ENCODE assay signal across 8 cellular contexts in genomic region chr6:33983109-33983475, GRCh38.
DNase-seq lines count a peak whose midpoint lies in the region; ATAC-seq and TF ChIP-seq lines count a peak whose summit lies in the region.

No MANE protein-coding gene starts in this region.

- H3K18ac ChIP-seq in IMR-90 (ENCODE audit: low read depth, low read length) = no peak overlapping the region

- no peak overlapping the region for H4K91ac ChIP-seq in IMR-90 (ENCODE audit: insufficient read depth, low read depth, low read length)

- H3K4me3 ChIP-seq in BLaER1 = no peak overlapping the region
- H3K4me3 ChIP-seq in IMR-90 (ENCODE audit: insufficient read depth, low read depth, low read length) = no peak overlapping the region
- H3K4me3 ChIP-seq in body of pancreas = no peak overlapping the region

- no peak overlapping the region for H2BK120ac ChIP-seq in IMR-90 (ENCODE audit: low read depth, low read length)

- peak overlapping the region; percentile 32 for H2AFZ ChIP-seq in IMR-90 (replicated peaks; ENCODE audit: low read length, poor library complexity)

- 0 out of 2 replicates have a peak overlapping the region, but pooled peaks have one; percentile 7 for H3K4me2 ChIP-seq in BLaER1
- no peak overlapping the region for H3K4me2 ChIP-seq in IMR-90 (ENCODE audit: low read depth, low read length)

- CTCF ChIA-PET in IMR-90 (lab: Yijun Ruan, JAX) = no interaction called here

- TF ChIP-seq POLR2A in IMR-90 (IDR thresholded peaks at IDR 0.05; ENCODE audit: low read depth, low read length) (no peak), body of pancreas (IDR thresholded peaks at IDR 0.05) (peak in 2 of 3 donors; percentile 25 to 27)

- no peak overlapping the region for H2BK15ac ChIP-seq in IMR-90 (ENCODE audit: low read depth, low read length)

- no peak overlapping the region for H4K8ac ChIP-seq in IMR-90 (ENCODE audit: low read depth in 2 of 2, low read length in 2 of 2)

- H2AK5ac ChIP-seq in IMR-90 (ENCODE audit: low read depth, low read length) = no peak overlapping the region

- no peaks in the 10 kb centered on the region for H3K9me1 ChIP-seq in IMR-90 (ENCODE audit: insufficient read depth, low read length)

- in situ Hi-C loops in IMR-90 (cut with MboI; ENCODE audit: low sequenced_read_pairs) = no loop called here

- no peak overlapping the region for H3K27ac ChIP-seq in BLaER1
- H3K27ac ChIP-seq in IMR-90 (ENCODE audit: insufficient read depth, low read length) = no peak overlapping the region
- H3K27ac ChIP-seq in body of pancreas = peak overlapping the region in 3 of 4 donors; percentile 34 to 61 (median 39)

- no peaks in the 10 kb centered on the region for H3K36me3 ChIP-seq in BLaER1
- H3K36me3 ChIP-seq in IMR-90 (ENCODE audit: control insufficient read depth, insufficient read depth, low read length) = no peaks in the 10 kb centered on the region
- H3K36me3 ChIP-seq in body of pancreas (replicated peaks in 1 of 2; ENCODE audit: insufficient read depth in 1 of 2, low read depth in 2 of 2) = no peaks in the 10 kb centered on the region

- no peak overlapping the region for H3K23ac ChIP-seq in IMR-90 (ENCODE audit: low read depth, low read length)

- WGBS in IMR-90 (ENCODE audit: extremely low coverage in 2 of 2, insufficient read length in 1 of 2), 2 experiments = 0% methylated on average over 1 of the region's 10 CpGs; no CpG with 5 or more reads in 1 of the 2 experiments
- 47 to 57% methylated on average over 10 of the region's 10 CpGs for WGBS in body of pancreas, 2 donors

- H3K56ac ChIP-seq in IMR-90 (ENCODE audit: extremely low read depth, insufficient read depth, low read length) = no peak overlapping the region

- no peak overlapping the region for H2BK20ac ChIP-seq in IMR-90 (ENCODE audit: low read depth, low read length)

- H3K79me1 ChIP-seq in IMR-90 (ENCODE audit: low read depth in 1 of 2, low read length in 2 of 2) = no peaks in the 10 kb centered on the region

- no peak overlapping the region for H3K14ac ChIP-seq in IMR-90 (replicated peaks; ENCODE audit: low read depth, low read length)

- no TSS peak for BruUV-seq in IMR-90 (replicated peaks; lab: Mats Ljungman, UMichigan)

- dilution Hi-C loops in IMR-90 (cut with HindIII; ENCODE audit: low sequenced_read_pairs, unreplicated experiment) = no loop called here

- H4K20me1 ChIP-seq in BLaER1 (no peaks in the 10 kb centered on the region), IMR-90 (ENCODE audit: insufficient read depth, low read length) (no peaks in the 10 kb centered on the region; the same call in 1 of the 2 replicates)

- H2BK5ac ChIP-seq in IMR-90 (ENCODE audit: low read depth, low read length, poor library complexity, severe bottlenecking) = no peak overlapping the region

- H3K4ac ChIP-seq in IMR-90 (ENCODE audit: low read depth, low read length) = no peak overlapping the region

- POLR2A ChIA-PET in IMR-90 (lab: Charles Lee; ENCODE audit: unreplicated experiment) = no interaction called here

- H3K9ac ChIP-seq in BLaER1 (no peak overlapping the region), IMR-90 (ENCODE audit: low read depth, low read length) (no peak overlapping the region)

- intact Hi-C loops in IMR-90 (cut with micrococcal nuclease) (no loop called here), body of pancreas (cut with DNase I) (no loop called here)

- no peak for TF ChIP-seq RAD21 in IMR-90 (IDR thresholded peaks at IDR 0.05; ENCODE audit: low read length)

- TF ChIP-seq CTCF in IMR-90 (conservative IDR thresholded peaks at IDR 0.05; ENCODE audit: low read depth, low read length) (no peak), body of pancreas (IDR thresholded peaks at IDR 0.05) (peak in 3 of 7 experiments; percentile 7 to 23 (median 9))

- H3K9me3 ChIP-seq in BLaER1 = no peaks in the 10 kb centered on the region
- no peaks in the 10 kb centered on the region for H3K9me3 ChIP-seq in IMR-90 (ENCODE audit: control insufficient read depth, insufficient read depth, low read length)
- no peaks in the 10 kb centered on the region for H3K9me3 ChIP-seq in body of pancreas

- H2AK9ac ChIP-seq in IMR-90 (replicated peaks; ENCODE audit: low read depth, low read length, poor library complexity) = no peak overlapping the region

- ATAC-seq in IMR-90 (ENCODE audit: low read depth) = peak; percentile 42; the same call in 1 of the 2 replicates
- ATAC-seq in body of pancreas = peak; percentile 84
- no peak for ATAC-seq in GM18519 (IDR thresholded peaks at IDR 0.05; ENCODE audit: low FRiP score, unreplicated experiment)

- DNase-seq in IMR-90 (peak; percentile 1), body of pancreas (peak; percentile 22 to 67 (median 50)), medulla oblongata (ENCODE audit: extremely low spot score) (peak; percentile 26), OCI-M2 (lab: John Stamatoyannopoulos, UW; ENCODE audit: unreplicated experiment) (no peak), activated gamma-delta T cell treated with Interleukin-2 at 50 U/mL for 16 hours (no peak)
- no peak for DNase-seq in stimulated activated CD4-positive, alpha-beta T cell treated with anti-CD3 and anti-CD28 coated beads, Interleukin-2, amount 100 ng/mL, for 24 hours

- H3K4me1 ChIP-seq in BLaER1 (peaks cover 20% of the 10 kb centered on the region), IMR-90 (ENCODE audit: control insufficient read depth, insufficient read depth, low read length) (no peaks in the 10 kb centered on the region), body of pancreas (peaks cover 17% of the 10 kb centered on the region)

- no peaks in the 10 kb centered on the region for H3K27me3 ChIP-seq in BLaER1
- H3K27me3 ChIP-seq in IMR-90 (ENCODE audit: control insufficient read depth, insufficient read depth, low read length) = peaks cover 46% of the 10 kb centered on the region
- no peaks in the 10 kb centered on the region for H3K27me3 ChIP-seq in body of pancreas

- H4K5ac ChIP-seq in IMR-90 (ENCODE audit: low read depth, low read length) = no peak overlapping the region

TF ChIP-seq in IMR-90, 13 proteins besides CTCF, POLR2A, EP300 and RAD21:
- no peak for TF ChIP-seq FOS (IDR thresholded peaks at IDR 0.05; ENCODE audit: low read depth, low read length)
- TF ChIP-seq ELK1 (IDR thresholded peaks at IDR 0.05; ENCODE audit: borderline replicate concordance, low read depth, low read length) = no peak
- no peak for TF ChIP-seq USF2 (IDR thresholded peaks at IDR 0.05; ENCODE audit: low read depth, low read length)
- TF ChIP-seq MXI1 (IDR thresholded peaks at IDR 0.05; ENCODE audit: borderline replicate concordance, low read depth, low read length) = no peak
- TF ChIP-seq MAZ (IDR thresholded peaks at IDR 0.05; ENCODE audit: borderline replicate concordance, low read depth, low read length) = no peak
- TF ChIP-seq SMC3 (IDR thresholded peaks at IDR 0.05; ENCODE audit: low read depth, low read length) = no peak
- no peak for TF ChIP-seq RCOR1 (IDR thresholded peaks at IDR 0.05; ENCODE audit: insufficient replicate concordance, low read length)
- no peak for TF ChIP-seq CEBPB (IDR thresholded peaks at IDR 0.05; ENCODE audit: low read depth, low read length)
- no peak for TF ChIP-seq MAFK (IDR thresholded peaks at IDR 0.05; ENCODE audit: low read depth, low read length)
- TF ChIP-seq BHLHE40 (IDR thresholded peaks at IDR 0.05; ENCODE audit: low read depth, low read length) = no peak
- TF ChIP-seq NFE2L2 (IDR thresholded peaks at IDR 0.05; ENCODE audit: low read depth, low read length) = no peak
- TF ChIP-seq RFX5 (IDR thresholded peaks at IDR 0.05; ENCODE audit: low read depth, low read length) = no peak
- TF ChIP-seq CHD1 (IDR thresholded peaks at IDR 0.05; ENCODE audit: low read depth, low read length) = no peak

Comparison
In these comparisons a context has a peak if more than half of its experiments do, and no peak if none do; other contexts are left out.
1. H3K27ac ChIP-seq: peak in body of pancreas (3 of 4); none in BLaER1 (single experiment) and IMR-90 (single experiment).
2. DNase-seq: peak in IMR-90 (single experiment), body of pancreas (4 of 4) and medulla oblongata (single experiment); none in OCI-M2 (single experiment), activated gamma-delta T cell treated with Interleukin-2 at 50 U/mL for 16 hours (single experiment) and stimulated activated CD4-positive, alpha-beta T cell treated with anti-CD3 and anti-CD28 coated beads, Interleukin-2, amount 100 ng/mL, for 24 hours (0 of 2).